In the genomic region with DNA sequence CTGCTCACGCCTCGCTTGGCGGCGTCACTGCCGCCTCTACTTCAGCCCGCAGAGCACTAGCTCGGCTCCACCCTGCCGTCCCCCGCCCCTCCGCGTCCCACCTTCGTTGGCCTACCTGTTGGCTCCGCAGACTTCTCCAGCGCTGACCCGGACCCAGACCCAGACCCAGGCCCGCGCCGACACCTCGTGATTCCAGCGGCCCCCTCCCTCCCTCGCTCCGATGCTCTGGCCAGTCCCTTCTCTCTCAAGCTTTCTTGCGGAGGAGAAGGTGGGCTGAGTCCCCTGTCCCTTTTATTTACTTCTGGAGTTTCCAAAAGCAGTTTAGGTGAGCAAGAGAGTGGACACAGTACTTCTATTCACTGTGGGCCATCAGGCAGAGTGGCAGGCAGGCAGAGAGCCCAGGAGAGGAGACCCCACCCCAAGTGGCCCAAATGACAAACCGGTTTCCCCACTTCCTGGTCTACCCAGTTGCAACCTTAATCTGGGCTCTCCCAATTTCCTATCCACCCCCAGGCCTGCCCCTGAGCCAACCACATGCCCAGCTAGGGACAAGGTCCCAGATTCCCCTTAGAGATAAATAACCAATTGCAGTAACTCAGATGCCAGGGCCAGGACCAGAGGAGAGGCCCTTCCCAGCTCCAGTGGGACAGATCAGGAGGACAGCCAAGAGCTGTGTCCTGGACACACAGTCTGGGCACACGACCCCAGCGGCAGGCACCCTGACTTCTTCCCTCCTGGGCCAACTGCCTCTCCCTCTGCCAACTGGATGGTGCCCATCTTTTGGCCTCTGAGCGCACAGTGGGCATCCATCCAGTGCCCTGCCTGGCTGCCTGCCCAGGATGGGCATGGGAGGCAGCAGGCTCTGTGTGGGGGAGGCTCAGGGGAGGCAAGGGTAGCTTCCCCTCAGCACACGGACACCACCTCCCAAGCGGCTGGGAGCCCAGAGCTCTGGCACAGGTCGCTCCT, we compare ENCODE assay signal across 8 cellular contexts. TPM values are rescaled to one million over a fixed set of nuclear protein-coding genes. Genes with fewer than 3 reads are reported as not detected.
DNase-seq lines count a peak whose midpoint lies in the region; ATAC-seq and TF ChIP-seq lines count a peak whose summit lies in the region.

No MANE protein-coding gene starts in this region.

- no peak overlapping the region for H3K27ac ChIP-seq in WERI-Rb-1
- H3K27ac ChIP-seq in hepatocyte = no peak overlapping the region
- peak overlapping the region in 9 of 21 experiments; percentile 5 to 67 (median 26) for H3K27ac ChIP-seq in skin epidermis

- H4K20me1 ChIP-seq in hepatocyte (ENCODE audit: insufficient read depth, poor library complexity, severe bottlenecking) = no peaks in the 10 kb centered on the region

- ATAC-seq in HG03571 (IDR thresholded peaks at IDR 0.05; ENCODE audit: unreplicated experiment) (no peak), HG03039 (IDR thresholded peaks at IDR 0.05; ENCODE audit: unreplicated experiment) (no peak)

- H3K9me3 ChIP-seq in WERI-Rb-1 (ENCODE audit: severe bottlenecking) = peaks cover 3% of the 10 kb centered on the region
- H3K9me3 ChIP-seq in hepatocyte (ENCODE audit: low read depth) = no peaks in the 10 kb centered on the region

- no peaks in the 10 kb centered on the region for H3K9me2 ChIP-seq in hepatocyte (replicated peaks; ENCODE audit: insufficient read depth)

- H3K36me3 ChIP-seq in WERI-Rb-1 (no peaks in the 10 kb centered on the region), hepatocyte (replicated peaks; ENCODE audit: insufficient read depth, low read depth) (no peaks in the 10 kb centered on the region)

- no peak for DNase-seq in HFF-Myc (ENCODE audit: extremely low read depth, low read depth)
- no peak for DNase-seq in WERI-Rb-1
- DNase-seq in hepatocyte (ENCODE audit: low spot score) = no peak
- no peak for DNase-seq in effector CD8-positive, alpha-beta T cell (lab: John Stamatoyannopoulos, UW)
- no peak for DNase-seq in activated CD4-positive, alpha-beta T cell treated with anti-CD3 and anti-CD28 coated beads, Interleukin-2, amount 50 U/mL, for 4 hours

- no peaks in the 10 kb centered on the region for H3K79me2 ChIP-seq in hepatocyte

- TF ChIP-seq CTCF in HFF-Myc (IDR thresholded peaks at IDR 0.05; ENCODE audit: low read depth, low read length, missing control alignments) (no peak), WERI-Rb-1 (IDR thresholded peaks at IDR 0.05; ENCODE audit: low read depth, low read length) (no peak), hepatocyte (IDR thresholded peaks at IDR 0.05; ENCODE audit: poor library complexity) (no peak)

- H3K4me3 ChIP-seq in HFF-Myc (replicated peaks; ENCODE audit: low read depth, low read length) = peak overlapping the region; percentile 36; the same call in 1 of the 2 replicates
- peak overlapping the region; percentile 73; the same call in 1 of the 2 replicates for H3K4me3 ChIP-seq in WERI-Rb-1 (ENCODE audit: low read depth, low read length)
- no peak overlapping the region for H3K4me3 ChIP-seq in hepatocyte
- peak overlapping the region; percentile 32 to 57 (median 43) for H3K4me3 ChIP-seq in skin epidermis

- H2AFZ ChIP-seq in hepatocyte = peak overlapping the region; percentile 59

- 25% methylated on average over 22 of the region's 30 CpGs for WGBS in hepatocyte (ENCODE audit: low lambda C conversion rate, missing lambda C conversion rate)

- H3K4me2 ChIP-seq in hepatocyte = peak overlapping the region; percentile 99

- H3K27me3 ChIP-seq in WERI-Rb-1 (ENCODE audit: insufficient read depth, low read depth, severe bottlenecking) (no peaks in the 10 kb centered on the region), hepatocyte (peaks cover 34% of the 10 kb centered on the region)

- H3K4me1 ChIP-seq in hepatocyte (ENCODE audit: insufficient read depth) = peaks cover 15% of the 10 kb centered on the region

RNA-seq across cellular contexts. Expression of gene SRCIN1, which starts 1.2 kb away (rescaled TPM):
- 0.90 and 1.4 TPM in 2 replicates for total RNA-seq in hepatocyte
- 0.82 and 1.2 TPM in 2 replicates for polyA plus RNA-seq in hepatocyte
